ENCODE assay signal across 9 cellular contexts in the genomic region with DNA sequence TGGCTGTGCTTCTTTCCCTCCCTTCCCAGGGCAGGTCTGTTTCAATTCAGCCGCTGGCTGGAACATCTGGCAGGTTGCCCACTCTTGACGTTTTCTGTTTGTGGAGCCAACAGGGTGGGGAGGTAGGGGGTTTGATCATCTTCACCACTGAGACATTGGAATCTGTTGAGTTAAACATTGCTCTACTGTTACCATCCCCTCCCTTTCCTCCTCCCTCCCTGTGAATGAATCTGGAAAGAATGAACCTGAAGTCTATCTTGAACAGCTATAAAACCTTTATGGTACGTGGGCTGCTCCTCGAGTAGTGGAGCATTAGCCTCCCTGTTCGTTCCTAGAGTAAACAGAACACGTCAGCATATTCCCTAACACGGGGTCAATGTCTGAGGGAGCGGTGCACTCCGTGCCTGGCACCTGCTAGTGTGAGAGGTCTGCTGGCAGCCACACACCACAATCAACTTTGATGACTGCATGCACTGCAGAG.
A peak's percentile ranks its signal among the peaks of the same experiment; 100 is the strongest.
DNase-seq lines count a peak whose midpoint lies in the region; ATAC-seq and TF ChIP-seq lines count a peak whose summit lies in the region.
"Had no signal": no experiment of that assay in that cellular context is flagged by ENCODE, and none has a peak within 500 bp of the region (broad histone marks: within the 10 kb centered on the region; RNA-seq: fewer than 3 reads in every experiment).

No MANE protein-coding gene starts in this region.

- no peaks in the 10 kb centered on the region for H3K9me3 ChIP-seq in Peyer's patch
- no peaks in the 10 kb centered on the region for H3K9me3 ChIP-seq in prostate gland

- H3K36me3 Mint-ChIP-seq in activated T-cell treated with anti-CD3 and anti-CD28 coated beads, Interleukin-2, amount 50 U/mL, for 72 hours (ENCODE audit: insufficient read depth in 2 of 2): no peaks in the 10 kb centered on the region

- H3K27me3 ChIP-seq in Peyer's patch (no peaks in the 10 kb centered on the region), prostate gland (replicated peaks; ENCODE audit: insufficient read depth) (no peaks in the 10 kb centered on the region)

- peak in 1 of 2 donors; percentile 39 for TF ChIP-seq POLR2A in Peyer's patch (IDR thresholded peaks at IDR 0.05)
- TF ChIP-seq POLR2A in prostate gland (IDR thresholded peaks at IDR 0.05): no peak

- no peak for ATAC-seq in activated T-cell treated with anti-CD3 and anti-CD28 coated beads, Interleukin-2, amount 50 U/mL, for 72 hours (replicated peaks in 1 of 2)

- H3K36me3 ChIP-seq in Peyer's patch (no peaks in the 10 kb centered on the region), prostate gland (no peaks in the 10 kb centered on the region)

- peaks cover 0 to 2% of the 10 kb centered on the region in 2 donors for H3K9me3 Mint-ChIP-seq in activated T-cell treated with anti-CD3 and anti-CD28 coated beads, Interleukin-2, amount 50 U/mL, for 72 hours

- 10% methylated on average over 9 of the region's 9 CpGs for WGBS in prostate gland

- H3K27ac Mint-ChIP-seq in activated T-cell treated with anti-CD3 and anti-CD28 coated beads, Interleukin-2, amount 50 U/mL, for 72 hours: no peak overlapping the region

- H3K27ac ChIP-seq in Peyer's patch (peak overlapping the region in 3 of 4 donors; percentile 69 to 90 (median 72)), prostate gland (no peak overlapping the region)

- H3K4me1 Mint-ChIP-seq in activated T-cell treated with anti-CD3 and anti-CD28 coated beads, Interleukin-2, amount 50 U/mL, for 72 hours (ENCODE audit: low read depth): no peaks in the 10 kb centered on the region

- intact Hi-C loops in prostate gland (cut with DNase I): loop anchor here (10.0 kb wide), 3 partner anchors 78 to 118 kb away; no protein-coding TSS in a partner anchor

- H3K4me3 ChIP-seq in Peyer's patch: no peak overlapping the region
- no peak overlapping the region for H3K4me3 ChIP-seq in fibroblast of the aortic adventitia (ENCODE audit: low read depth, low read length)
- no peak overlapping the region for H3K4me3 ChIP-seq in prostate gland

- peaks cover 0 to 21% (median 3%) of the 10 kb centered on the region in 4 donors for H3K4me1 ChIP-seq in Peyer's patch
- no peaks in the 10 kb centered on the region for H3K4me1 ChIP-seq in prostate gland (replicated peaks)

- H3K4me3 Mint-ChIP-seq in activated T-cell treated with anti-CD3 and anti-CD28 coated beads, Interleukin-2, amount 50 U/mL, for 72 hours: no peak overlapping the region

- TF ChIP-seq CTCF in Peyer's patch (IDR thresholded peaks at IDR 0.05): no peak
- no peak for TF ChIP-seq CTCF in fibroblast of the aortic adventitia (IDR thresholded peaks at IDR 0.05; ENCODE audit: insufficient read depth, low read length)
- TF ChIP-seq CTCF in prostate gland (IDR thresholded peaks at IDR 0.05): no peak

- H3K27me3 Mint-ChIP-seq in activated T-cell treated with anti-CD3 and anti-CD28 coated beads, Interleukin-2, amount 50 U/mL, for 72 hours (ENCODE audit: low read depth): no peaks in the 10 kb centered on the region

- DNase-seq in EH (ENCODE audit: low read depth) (peak; percentile 77), Peyer's patch (peak in 2 of 3 donors; percentile 91 to 93), fibroblast of the aortic adventitia (ENCODE audit: low read depth) (peak; percentile 97), prostate gland (ENCODE audit: low spot score) (peak; percentile 27), AG08396 (ENCODE audit: low spot score) (no peak), D341Med (ENCODE audit: low spot score) (no peak)
- DNase-seq in activated T-cell treated with anti-CD3 and anti-CD28 coated beads, Interleukin-2, amount 50 U/mL, for 72 hours: no peak
- no peak for DNase-seq in activated CD4-positive, alpha-beta T cell treated with anti-CD3 and anti-CD28 coated beads for 1 hour
- DNase-seq: stimulated activated naive CD4-positive, alpha-beta T cell had no signal

Comparison
In these comparisons a context has a peak if more than half of its experiments do, and no peak if none do; other contexts are left out.
1. DNase-seq: peak in EH (single experiment), Peyer's patch (2 of 3), fibroblast of the aortic adventitia (single experiment) and prostate gland (single experiment); none in activated T-cell treated with anti-CD3 and anti-CD28 coated beads, Interleukin-2, amount 50 U/mL, for 72 hours (0 of 2), AG08396 (single experiment), activated CD4-positive, alpha-beta T cell treated with anti-CD3 and anti-CD28 coated beads for 1 hour (single experiment) and D341Med (single experiment).
2. H3K27ac ChIP-seq: peak in Peyer's patch (3 of 4); none in prostate gland (0 of 2).